In the genomic region with DNA sequence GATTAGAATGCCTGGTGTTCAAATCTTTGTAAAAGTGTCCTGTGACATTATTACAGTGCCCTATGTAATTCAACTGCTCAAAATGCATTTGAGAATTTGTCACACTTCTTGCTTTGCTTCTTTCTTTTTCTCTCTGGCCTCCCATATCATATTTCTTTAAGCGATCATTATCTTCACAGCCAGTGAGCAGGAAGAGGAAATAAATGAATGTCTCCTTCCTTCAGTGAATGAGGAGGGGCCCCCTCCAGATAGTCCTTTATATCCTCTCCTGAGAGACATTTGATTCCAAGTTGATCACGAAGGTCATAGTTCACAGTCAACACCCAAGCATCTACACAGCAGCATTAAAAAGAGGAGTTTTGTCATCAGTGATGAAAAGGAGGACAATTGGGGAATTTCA, we compare ENCODE assay signal across 21 cellular contexts.
"Had no signal": no experiment of that assay in that cellular context is flagged by ENCODE, and none has a peak within 500 bp of the region (broad histone marks: within the 10 kb centered on the region; RNA-seq: fewer than 3 reads in every experiment).

No MANE protein-coding gene starts in this region.

- H3K4me3 ChIP-seq: body of pancreas, gastroesophageal sphincter, hepatocyte, lower lobe of right lung, ovary, upper lobe of left lung had no signal

- H3K4me3 Mint-ChIP-seq: activated CD4-positive, alpha-beta T cell treated with anti-CD3 and anti-CD28 coated beads, Interleukin-2, amount 10 ng/mL, durations not matched to agents 7 days and 5 days; activated naive CD4-positive, alpha-beta T cell treated with anti-CD3 and anti-CD28 coated beads, Interleukin-2, amount 10 ng/mL, durations not matched to agents 7 days and 5 days; dendritic cell treated with granulocyte-macrophage colony-stimulating factor and Interleukin-4, amounts not matched to agents 40 ng/mL and 50 ng/mL, for 4 days; effector memory CD8-positive, alpha-beta T cell; natural killer cell treated with Interleukin-12 subunit alpha and Interleukin-12 subunit beta and Interleukin-15 and Interleukin-18, amount 100 ng/mL, for 72 hours had no signal

- H3K79me2 ChIP-seq: hepatocyte had no signal

- H3K27ac Mint-ChIP-seq: activated CD4-positive, alpha-beta T cell treated with anti-CD3 and anti-CD28 coated beads, Interleukin-2, amount 10 ng/mL, durations not matched to agents 7 days and 5 days; activated naive CD4-positive, alpha-beta T cell treated with anti-CD3 and anti-CD28 coated beads, Interleukin-2, amount 10 ng/mL, durations not matched to agents 7 days and 5 days; activated T-helper 2 cell treated with anti-CD3 and anti-CD28 coated beads, Interferon-gamma antibody, Interleukin-2, Interleukin-4, amounts not matched to agents 10 μg/mL and 5 μg/mL and 100 μg/mL, durations not matched to agents 14 hours and 24 hours and 36 hours; dendritic cell treated with granulocyte-macrophage colony-stimulating factor and Interleukin-4, amounts not matched to agents 40 ng/mL and 50 ng/mL, for 4 days; effector memory CD8-positive, alpha-beta T cell; natural killer cell treated with Interleukin-12 subunit alpha and Interleukin-12 subunit beta and Interleukin-15 and Interleukin-18, amount 100 ng/mL, for 72 hours had no signal

- H3K4me1 ChIP-seq: body of pancreas, lower lobe of right lung had no signal

- H3K9me3 Mint-ChIP-seq: activated CD4-positive, alpha-beta T cell treated with anti-CD3 and anti-CD28 coated beads, Interleukin-2, amount 10 ng/mL, durations not matched to agents 7 days and 5 days; activated naive CD4-positive, alpha-beta T cell treated with anti-CD3 and anti-CD28 coated beads, Interleukin-2, amount 10 ng/mL, durations not matched to agents 7 days and 5 days; activated T-helper 2 cell treated with anti-CD3 and anti-CD28 coated beads, Interferon-gamma antibody, Interleukin-2, Interleukin-4, amounts not matched to agents 10 μg/mL and 5 μg/mL and 100 μg/mL, durations not matched to agents 14 hours and 24 hours and 36 hours; dendritic cell treated with granulocyte-macrophage colony-stimulating factor and Interleukin-4, amounts not matched to agents 40 ng/mL and 50 ng/mL, for 4 days; effector memory CD8-positive, alpha-beta T cell; natural killer cell treated with Interleukin-12 subunit alpha and Interleukin-12 subunit beta and Interleukin-15 and Interleukin-18, amount 100 ng/mL, for 72 hours had no signal

- H3K4me2 ChIP-seq: hepatocyte had no signal

- H3K36me3 Mint-ChIP-seq: activated naive CD4-positive, alpha-beta T cell treated with anti-CD3 and anti-CD28 coated beads, Interleukin-2, amount 10 ng/mL, durations not matched to agents 7 days and 5 days; natural killer cell treated with Interleukin-12 subunit alpha and Interleukin-12 subunit beta and Interleukin-15 and Interleukin-18, amount 100 ng/mL, for 72 hours had no signal

- H3K27ac ChIP-seq: body of pancreas, epithelial cell of prostate, gastroesophageal sphincter, hepatocyte, lower lobe of right lung, ovary, upper lobe of left lung had no signal

- H3K9me3 ChIP-seq: body of pancreas, gastroesophageal sphincter, lower lobe of right lung, ovary, upper lobe of left lung had no signal

- H2AFZ ChIP-seq: hepatocyte had no signal

- H3K27me3 Mint-ChIP-seq: activated naive CD4-positive, alpha-beta T cell treated with anti-CD3 and anti-CD28 coated beads, Interleukin-2, amount 10 ng/mL, durations not matched to agents 7 days and 5 days; dendritic cell treated with granulocyte-macrophage colony-stimulating factor and Interleukin-4, amounts not matched to agents 40 ng/mL and 50 ng/mL, for 4 days had no signal

- H3K27me3 ChIP-seq: body of pancreas, gastroesophageal sphincter, hepatocyte, ovary, upper lobe of left lung had no signal

- DNase-seq: activated CD4-positive, alpha-beta T cell treated with anti-CD3 and anti-CD28 coated beads, Interleukin-2, amount 10 ng/mL, durations not matched to agents 7 days and 5 days; activated CD4-positive, CD25-positive, alpha-beta regulatory T cell; activated naive CD4-positive, alpha-beta T cell treated with anti-CD3 and anti-CD28 coated beads, Interleukin-2, amount 10 ng/mL, durations not matched to agents 7 days and 5 days; activated T-cell treated with anti-CD3 and anti-CD28 coated beads for 4 hours; amniotic stem cell; body of pancreas; central memory CD4-positive, alpha-beta T cell; effector memory CD8-positive, alpha-beta T cell; kidney glomerular epithelial cell; lower lobe of right lung; ovary; stimulated activated CD4-positive, alpha-beta T cell treated with anti-CD3 and anti-CD28 coated beads, Interleukin-12 subunit alpha, Interleukin-12 subunit beta, amount 100 ng/mL, for 4 hours; stimulated activated CD4-positive, alpha-beta T cell treated with anti-CD3 and anti-CD28 coated beads, Interleukin-2, amount 100 ng/mL, for 48 hours; stimulated activated naive CD4-positive, alpha-beta T cell treated with Interleukin-2 at 50 U/mL for 16 hours; upper lobe of left lung had no signal

- H3K36me3 ChIP-seq: gastroesophageal sphincter, lower lobe of right lung, ovary, upper lobe of left lung had no signal

- ATAC-seq: body of pancreas; effector memory CD8-positive, alpha-beta T cell; gastroesophageal sphincter; lower lobe of right lung; natural killer cell treated with Interleukin-12 subunit alpha and Interleukin-12 subunit beta and Interleukin-15 and Interleukin-18, amount 100 ng/mL, for 72 hours had no signal
